Comparison of ENCODE assay signal across 8 cellular contexts in the genomic region with DNA sequence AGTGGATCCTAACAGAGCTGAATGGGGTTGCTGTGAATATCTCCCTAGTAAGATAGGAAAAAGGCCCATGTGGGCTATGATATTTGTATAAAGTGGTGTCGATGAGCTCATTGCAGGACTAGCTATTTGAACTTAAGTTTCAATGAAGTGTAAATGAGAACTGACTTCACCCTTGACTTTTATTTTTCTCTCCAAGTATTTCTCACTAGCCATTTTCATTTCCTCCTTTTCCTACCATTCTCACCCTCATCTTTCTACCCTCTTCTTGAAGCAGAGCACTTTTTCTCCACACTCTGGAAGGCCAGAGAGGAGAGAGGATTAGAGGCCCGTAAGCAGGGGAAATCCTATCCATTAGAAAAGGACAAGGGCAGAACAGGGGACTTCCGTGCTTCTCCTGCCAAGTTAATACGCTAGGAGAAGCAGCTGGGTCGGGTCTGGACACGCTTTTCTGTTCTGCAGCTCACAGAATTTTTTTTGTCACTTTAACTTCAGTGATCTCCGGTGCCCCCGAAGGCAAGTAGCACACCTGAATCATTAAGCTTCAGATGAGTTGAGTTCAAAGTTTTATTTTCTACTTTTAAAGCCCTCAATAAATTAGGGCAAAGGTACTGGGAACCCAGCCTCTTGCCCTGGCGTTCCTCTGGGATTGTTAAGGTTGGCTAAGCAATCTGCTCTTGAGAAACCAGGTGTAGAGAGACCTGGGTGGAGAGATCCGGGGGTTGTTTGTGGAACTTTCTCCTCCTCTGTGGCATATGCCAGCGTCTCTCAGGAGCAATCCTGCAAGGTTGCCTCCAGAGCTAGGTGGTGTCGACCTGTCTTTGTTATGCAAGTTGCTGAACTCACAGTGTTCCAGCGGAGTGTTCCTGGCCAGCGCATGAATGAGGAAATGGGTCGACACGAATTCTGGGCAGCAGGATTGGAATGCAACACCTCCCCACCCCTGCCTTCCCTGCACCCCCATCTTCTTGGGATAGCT. TPM values are rescaled to one million over a fixed set of nuclear protein-coding genes. Genes with fewer than 3 reads are reported as not detected.
DNase-seq lines count a peak whose midpoint lies in the region; ATAC-seq and TF ChIP-seq lines count a peak whose summit lies in the region.

No MANE protein-coding gene starts in this region.

- H3K9me3 ChIP-seq in Peyer's patch (no peaks in the 10 kb centered on the region), hepatocyte (ENCODE audit: low read depth) (no peaks in the 10 kb centered on the region)

- H3K27me3 ChIP-seq in Peyer's patch, result no peaks in the 10 kb centered on the region
- no peaks in the 10 kb centered on the region for H3K27me3 ChIP-seq in hepatocyte

- H4K20me1 ChIP-seq in hepatocyte (ENCODE audit: insufficient read depth, poor library complexity, severe bottlenecking), result no peaks in the 10 kb centered on the region

- H3K79me2 ChIP-seq in hepatocyte, result no peaks in the 10 kb centered on the region

- H2AFZ ChIP-seq in hepatocyte, result peak overlapping the region; percentile 34

- H3K4me1 ChIP-seq in Peyer's patch, result peaks cover 6 to 33% (median 16%) of the 10 kb centered on the region in 4 donors
- peaks cover 26% of the 10 kb centered on the region for H3K4me1 ChIP-seq in hepatocyte (ENCODE audit: insufficient read depth)

- peak overlapping the region; percentile 78 for H3K4me2 ChIP-seq in hepatocyte

- H3K36me3 ChIP-seq in Peyer's patch (no peaks in the 10 kb centered on the region), hepatocyte (replicated peaks; ENCODE audit: insufficient read depth, low read depth) (no peaks in the 10 kb centered on the region)

- peak; percentile 48 for ATAC-seq in HG03025 (IDR thresholded peaks at IDR 0.05; ENCODE audit: low FRiP score, unreplicated experiment)
- ATAC-seq in HG02763 (IDR thresholded peaks at IDR 0.05; ENCODE audit: unreplicated experiment), result no peak

- peak; percentile 52 to 66 for TF ChIP-seq POLR2A in Peyer's patch (IDR thresholded peaks at IDR 0.05)

- DNase-seq in NOMO-1 treated with DMSO at 0.1 percent for 48 hours (lab: John Stamatoyannopoulos, UW; ENCODE audit: unreplicated experiment), result peak; percentile 46
- no peak for DNase-seq in NOMO-1 treated with dmso at 0.1 percent for 144 hours (lab: John Stamatoyannopoulos, UW; ENCODE audit: unreplicated experiment)
- DNase-seq in Peyer's patch, result peak in 2 of 3 donors; percentile 74 to 79
- DNase-seq in hepatocyte (ENCODE audit: low spot score), result peak; percentile 57
- no peak for DNase-seq in NCI-H187 treated with DMSO at 0.1 percent for 48 hours (lab: John Stamatoyannopoulos, UW)

- TF ChIP-seq CTCF in Peyer's patch (IDR thresholded peaks at IDR 0.05) (no peak), hepatocyte (IDR thresholded peaks at IDR 0.05; ENCODE audit: poor library complexity) (no peak)

- WGBS in hepatocyte (ENCODE audit: low lambda C conversion rate, missing lambda C conversion rate), result 39% methylated on average over 16 of the region's 16 CpGs

- H3K4me3 ChIP-seq in Peyer's patch (peak overlapping the region in 2 of 4 donors; percentile 17 to 45), hepatocyte (no peak overlapping the region), skin epidermis (no peak overlapping the region)

- no peaks in the 10 kb centered on the region for H3K9me2 ChIP-seq in hepatocyte (replicated peaks; ENCODE audit: insufficient read depth)

- H3K27ac ChIP-seq in Peyer's patch (peak overlapping the region; percentile 81 to 91 (median 86)), hepatocyte (peak overlapping the region; percentile 89), skin epidermis (peak overlapping the region in 20 of 21 experiments; percentile 70 to 94 (median 89))

RNA-seq across cellular contexts. Expression of a gene that starts 56.2 kb away (rescaled TPM):
- total RNA-seq in Peyer's patch (100 to 1,000 TPM; 117 to 174 (median 149) TPM), hepatocyte (60.2 and 67.0 TPM in 2 replicates)
- polyA plus RNA-seq in hepatocyte, result 32.9 and 47.5 TPM in 2 replicates

Comparison
In these comparisons a context has a peak if more than half of its experiments do, and no peak if none do; other contexts are left out.
1. DNase-seq: peak in NOMO-1 treated with DMSO at 0.1 percent for 48 hours (single experiment), Peyer's patch (2 of 3) and hepatocyte (single experiment); none in NOMO-1 treated with dmso at 0.1 percent for 144 hours (single experiment) and NCI-H187 treated with DMSO at 0.1 percent for 48 hours (single experiment).
2. Peak in every context shown above with its lines, with median percentiles within 50 percentile points of each other: H3K27ac ChIP-seq.